Comparison of ENCODE assay signal across 8 cellular contexts in genomic region chr14:51093371-51094281, GRCh38. TPM values are rescaled to one million over a fixed set of nuclear protein-coding genes. Genes with fewer than 3 reads are reported as not detected.
A peak's percentile ranks its signal among the peaks of the same experiment; 100 is the strongest.
DNase-seq lines count a peak whose midpoint lies in the region; ATAC-seq, FAIRE-seq and TF ChIP-seq lines count a peak whose summit lies in the region.

No MANE protein-coding gene starts in this region.

- FAIRE-seq in D721Med (lab: Jason Lieb, UNC), result no peak
- FAIRE-seq in bronchial epithelial cell (lab: Jason Lieb, UNC), result no peak

- H3K9me3 ChIP-seq in liver (ENCODE audit: control insufficient read depth in 4 of 4, low read length in 3 of 4), result peaks cover 0 to 3% (median 0%) of the 10 kb centered on the region in 4 donors

- peak; percentile 46 for ATAC-seq in SK-N-SH treated with all-trans-retinoic acid at 6 μM for 48 hours

- 12% methylated on average over 68 of the region's 68 CpGs for WGBS in liver

- H3K27me3 ChIP-seq in bronchial epithelial cell (ENCODE audit: control insufficient read depth, insufficient read depth, low read length), result peaks cover 8% of the 10 kb centered on the region
- H3K27me3 ChIP-seq in liver (ENCODE audit: control insufficient read depth in 4 of 4, insufficient read depth in 4 of 4, low read length in 3 of 4), result peaks cover 0 to 13% (median 7%) of the 10 kb centered on the region in 4 donors

- H3K4me3 ChIP-seq in bronchial epithelial cell (ENCODE audit: low read depth, low read length) (peak overlapping the region; percentile 67), liver (ENCODE audit: low read depth in 1 of 3, low read length in 3 of 3) (peak overlapping the region in 2 of 3 donors; percentile 7 to 64)

- DNase-seq in D721Med (ENCODE audit: insufficient read length, low spot score) (peak; percentile 25), MV-4-11 (lab: John Stamatoyannopoulos, UW) (peak; percentile 2), bronchial epithelial cell (ENCODE audit: low read depth) (no peak), dermis blood vessel endothelial cell (no peak), NK-92 (lab: John Stamatoyannopoulos, UW; ENCODE audit: unreplicated experiment) (no peak)
- peak in 2 of 3 experiments; percentile 10 to 23 for DNase-seq in stimulated activated CD4-positive, alpha-beta T cell treated with anti-CD3 and anti-CD28 coated beads, TNF-alpha, amount 100 ng/mL, for 4 hours (ENCODE audit: low read depth in 3 of 3)

- H3K36me3 ChIP-seq in bronchial epithelial cell (ENCODE audit: control insufficient read depth, insufficient read depth, low read length), result no peaks in the 10 kb centered on the region
- H3K36me3 ChIP-seq in liver (ENCODE audit: control insufficient read depth in 4 of 4, insufficient read depth in 3 of 4, low read depth in 1 of 4, low read length in 3 of 4), result no peaks in the 10 kb centered on the region

- H3K27ac ChIP-seq in liver (ENCODE audit: low read depth in 1 of 2, low read length in 2 of 2), result no peak overlapping the region

- TF ChIP-seq RAD21 in liver (IDR thresholded peaks at IDR 0.05), result no peak

- H3K9ac ChIP-seq in liver (ENCODE audit: low read depth in 1 of 2, low read length in 2 of 2), result no peak overlapping the region

- TF ChIP-seq CTCF in D721Med (IDR thresholded peaks at IDR 0.05; ENCODE audit: insufficient read depth, missing control alignments) (peak; percentile 47), bronchial epithelial cell (IDR thresholded peaks at IDR 0.05; ENCODE audit: insufficient read depth, low read length, severe bottlenecking) (peak; percentile 50), liver (IDR thresholded peaks at IDR 0.05; ENCODE audit: low read depth, low read length, missing input control) (no peak)

- peaks cover 16 to 25% (median 20%) of the 10 kb centered on the region in 4 donors for H3K4me1 ChIP-seq in liver (ENCODE audit: control insufficient read depth in 4 of 4, insufficient read depth in 4 of 4, low read length in 3 of 4)

TF ChIP-seq in SK-N-SH treated with all-trans-retinoic acid at 6 μM for 48 hours, 23 proteins besides CTCF, POLR2A, EP300 and RAD21:
- TF ChIP-seq SNAI2 (CRISPR knock-in tag; IDR thresholded peaks at IDR 0.05), result no peak
- TF ChIP-seq PATZ1 (CRISPR knock-in tag; IDR thresholded peaks at IDR 0.05; ENCODE audit: borderline replicate concordance), result no peak
- TF ChIP-seq ZNF8 (CRISPR knock-in tag; IDR thresholded peaks at IDR 0.05), result no peak
- no peak for TF ChIP-seq ZC3H10 (CRISPR knock-in tag; IDR thresholded peaks at IDR 0.05)
- TF ChIP-seq ZNF565 (CRISPR knock-in tag; conservative IDR thresholded peaks at IDR 0.05; ENCODE audit: low read depth), result no peak

TF ChIP-seq in liver, 16 proteins besides CTCF, POLR2A, EP300 and RAD21:
- TF ChIP-seq HNF4A (conservative IDR thresholded peaks at IDR 0.05), result no peak
- TF ChIP-seq JUND (IDR thresholded peaks at IDR 0.05), result no peak
- TF ChIP-seq GABPA (IDR thresholded peaks at IDR 0.05 in 1 of 2, conservative IDR thresholded peaks at IDR 0.05 in 1 of 2), result no peak
- no peak for TF ChIP-seq NR2F2 (IDR thresholded peaks at IDR 0.05)
- TF ChIP-seq FOXA2 (IDR thresholded peaks at IDR 0.05), result no peak
TF ChIP-seq in liver: peak in this region for 0.

RNA-seq across cellular contexts. Expression of gene TRIM9, which starts 1.3 kb away (rescaled TPM):
- total RNA-seq in bronchial epithelial cell (under 0.01 and 0.26 TPM in 2 replicates), liver (1 to 10 TPM in 1 of 2 donors, under 1 TPM in 1; 0.14 to 1.6 TPM), dermis blood vessel endothelial cell (not detected in 2 replicates)
- under 1 TPM; 0.09 to 0.22 TPM for polyA plus RNA-seq in liver

Comparison
In these comparisons a context has a peak if more than half of its experiments do, and no peak if none do; other contexts are left out.
1. DNase-seq: peak in D721Med (single experiment), MV-4-11 (single experiment) and stimulated activated CD4-positive, alpha-beta T cell treated with anti-CD3 and anti-CD28 coated beads, TNF-alpha, amount 100 ng/mL, for 4 hours (2 of 3); none in bronchial epithelial cell (single experiment), dermis blood vessel endothelial cell (single experiment) and NK-92 (single experiment).